Comparison of ENCODE assay signal across 19 cellular contexts in genomic region chr15:48554112-48554511, GRCh38.
"Had no signal": no experiment of that assay in that cellular context is flagged by ENCODE, and none has a peak within 500 bp of the region (broad histone marks: within the 10 kb centered on the region; RNA-seq: fewer than 3 reads in every experiment).

No MANE protein-coding gene starts in this region.

- H3K27ac Mint-ChIP-seq: activated CD4-positive, alpha-beta T cell treated with anti-CD3 and anti-CD28 coated beads, Interleukin-2, amount 10 ng/mL, durations not matched to agents 7 days and 5 days; activated naive CD8-positive, alpha-beta T cell treated with anti-CD3 and anti-CD28 coated beads, Interleukin-2, amount 50 U/mL, for 24 hours; memory B cell; nephron progenitor cell; T-helper 2 cell treated with Interferon-gamma antibody and Interleukin-4, amounts not matched to agents 5 μg/mL and 100 μg/mL, for 36 hours had no signal

- H3K4me3 ChIP-seq: ascending aorta, tibial artery, uterus had no signal

- H3K9me3 ChIP-seq: ascending aorta, tibial artery, uterus had no signal

- H3K36me3 ChIP-seq: ascending aorta, tibial artery, uterus had no signal

- DNase-seq: activated CD4-positive, alpha-beta T cell treated with anti-CD3 and anti-CD28 coated beads, Interleukin-2, amount 10 ng/mL, durations not matched to agents 7 days and 5 days; activated naive CD4-positive, alpha-beta T cell treated with Interleukin-2 at 50 U/mL for 16 hours; activated naive CD8-positive, alpha-beta T cell treated with anti-CD3 and anti-CD28 coated beads, Interleukin-2, amount 50 U/mL, for 24 hours; activated T-cell treated with anti-CD3 and anti-CD28 coated beads for 4 hours; foreskin keratinocyte; glutamatergic neuron; kidney glomerular epithelial cell; left ventricle myocardium superior; nephron progenitor cell; occipital lobe; stimulated activated CD4-positive, alpha-beta T cell treated with anti-CD3 and anti-CD28 coated beads, Interleukin-12 subunit alpha, Interleukin-12 subunit beta, amount 100 ng/mL, for 4 hours; stimulated activated CD4-positive, alpha-beta T cell treated with anti-CD3 and anti-CD28 coated beads, Interleukin-2, amount 100 ng/mL, for 24 hours; tibial artery; uterus had no signal

- H3K27me3 Mint-ChIP-seq: activated naive CD8-positive, alpha-beta T cell treated with anti-CD3 and anti-CD28 coated beads, Interleukin-2, amount 50 U/mL, for 24 hours had no signal

- H3K4me1 Mint-ChIP-seq: activated CD4-positive, alpha-beta T cell treated with anti-CD3 and anti-CD28 coated beads, Interleukin-2, amount 10 ng/mL, durations not matched to agents 7 days and 5 days; activated naive CD8-positive, alpha-beta T cell treated with anti-CD3 and anti-CD28 coated beads, Interleukin-2, amount 50 U/mL, for 24 hours; memory B cell had no signal

- ATAC-seq: activated naive CD8-positive, alpha-beta T cell treated with anti-CD3 and anti-CD28 coated beads, Interleukin-2, amount 50 U/mL, for 24 hours; esophagus mucosa; foreskin keratinocyte; left ventricle myocardium superior; sciatic nerve had no signal

- H3K4me3 Mint-ChIP-seq: activated CD4-positive, alpha-beta T cell treated with anti-CD3 and anti-CD28 coated beads, Interleukin-2, amount 10 ng/mL, durations not matched to agents 7 days and 5 days; activated naive CD8-positive, alpha-beta T cell treated with anti-CD3 and anti-CD28 coated beads, Interleukin-2, amount 50 U/mL, for 24 hours; memory B cell; nephron progenitor cell; T-helper 2 cell treated with Interferon-gamma antibody and Interleukin-4, amounts not matched to agents 5 μg/mL and 100 μg/mL, for 36 hours had no signal

- H3K9me3 Mint-ChIP-seq: activated CD4-positive, alpha-beta T cell treated with anti-CD3 and anti-CD28 coated beads, Interleukin-2, amount 10 ng/mL, durations not matched to agents 7 days and 5 days; activated naive CD8-positive, alpha-beta T cell treated with anti-CD3 and anti-CD28 coated beads, Interleukin-2, amount 50 U/mL, for 24 hours; memory B cell; nephron progenitor cell; T-helper 2 cell treated with Interferon-gamma antibody and Interleukin-4, amounts not matched to agents 5 μg/mL and 100 μg/mL, for 36 hours had no signal

- H3K27me3 ChIP-seq: ascending aorta, foreskin keratinocyte, tibial artery, uterus had no signal

- H3K36me3 Mint-ChIP-seq: memory B cell had no signal

- H3K27ac ChIP-seq: ascending aorta, foreskin keratinocyte, tibial artery, uterus had no signal
